Comparison of ENCODE assay signal across 9 cellular contexts in genomic region chr4:110055014-110055768, GRCh38.
A peak's percentile ranks its signal among the peaks of the same experiment; 100 is the strongest.
DNase-seq lines count a peak whose midpoint lies in the region; ATAC-seq and TF ChIP-seq lines count a peak whose summit lies in the region.
"Had no signal": no experiment of that assay in that cellular context is flagged by ENCODE, and none has a peak within 500 bp of the region (broad histone marks: within the 10 kb centered on the region; RNA-seq: fewer than 3 reads in every experiment).

No MANE protein-coding gene starts in this region.

- peaks cover 4% of the 10 kb centered on the region for H3K36me3 Mint-ChIP-seq in chondrocyte (ENCODE audit: low read depth)
- no peaks in the 10 kb centered on the region for H3K36me3 Mint-ChIP-seq in stimulated activated naive B cell treated with anti-CD40 and anti-IgM and Interleukin-4, amounts not matched to agents 10 μg/mL and 1 μg/mL and 100 μg/mL, for 72 hours
- H3K36me3 Mint-ChIP-seq: memory B cell had no signal

- peak; percentile 48 for DNase-seq in ACHN
- no peak for DNase-seq in chondrocyte (ENCODE audit: low spot score)
- no peak for DNase-seq in stimulated activated naive B cell treated with anti-CD40 and anti-IgM and Interleukin-4, amounts not matched to agents 10 μg/mL and 1 μg/mL and 100 μg/mL, for 72 hours
- no peak for DNase-seq in inferior parietal cortex (ENCODE audit: extremely low spot score)
- DNase-seq in OCI-M1 (lab: John Stamatoyannopoulos, UW), result no peak
- no peak for DNase-seq in COLO829 (ENCODE audit: low spot score)

- H3K27me3 Mint-ChIP-seq in chondrocyte (ENCODE audit: low read depth), result no peaks in the 10 kb centered on the region
- H3K27me3 Mint-ChIP-seq in stimulated activated naive B cell treated with anti-CD40 and anti-IgM and Interleukin-4, amounts not matched to agents 10 μg/mL and 1 μg/mL and 100 μg/mL, for 72 hours, result no peaks in the 10 kb centered on the region
- H3K27me3 Mint-ChIP-seq: memory B cell had no signal

- no peak overlapping the region for H3K4me3 Mint-ChIP-seq in chondrocyte (ENCODE audit: unreplicated experiment)
- H3K4me3 Mint-ChIP-seq in stimulated activated naive B cell treated with anti-CD40 and anti-IgM and Interleukin-4, amounts not matched to agents 10 μg/mL and 1 μg/mL and 100 μg/mL, for 72 hours, result no peak overlapping the region
- H3K4me3 Mint-ChIP-seq: memory B cell had no signal

- TF ChIP-seq CTCF in chondrocyte (IDR thresholded peaks at IDR 0.05), result no peak

- no peaks in the 10 kb centered on the region for H3K9me3 Mint-ChIP-seq in chondrocyte (ENCODE audit: low read depth)
- H3K9me3 Mint-ChIP-seq in stimulated activated naive B cell treated with anti-CD40 and anti-IgM and Interleukin-4, amounts not matched to agents 10 μg/mL and 1 μg/mL and 100 μg/mL, for 72 hours, result no peaks in the 10 kb centered on the region
- H3K9me3 Mint-ChIP-seq: memory B cell had no signal

- H3K27ac Mint-ChIP-seq in chondrocyte (ENCODE audit: unreplicated experiment), result peak overlapping the region; percentile 14
- H3K27ac Mint-ChIP-seq in stimulated activated naive B cell treated with anti-CD40 and anti-IgM and Interleukin-4, amounts not matched to agents 10 μg/mL and 1 μg/mL and 100 μg/mL, for 72 hours, result no peak overlapping the region
- H3K27ac Mint-ChIP-seq: memory B cell had no signal

- ATAC-seq in GM19043 (IDR thresholded peaks at IDR 0.05; ENCODE audit: low read depth, unreplicated experiment) (peak; percentile 71), HG03108 (IDR thresholded peaks at IDR 0.05; ENCODE audit: unreplicated experiment) (peak; percentile 75)
- peak; percentile 34 to 54 for ATAC-seq in stimulated activated naive B cell treated with anti-CD40 and anti-IgM and Interleukin-4, amounts not matched to agents 10 μg/mL and 1 μg/mL and 100 μg/mL, for 72 hours (replicated peaks)

- H3K4me1 Mint-ChIP-seq in chondrocyte (ENCODE audit: low read depth), result peaks cover 24% of the 10 kb centered on the region
- H3K4me1 Mint-ChIP-seq in stimulated activated naive B cell treated with anti-CD40 and anti-IgM and Interleukin-4, amounts not matched to agents 10 μg/mL and 1 μg/mL and 100 μg/mL, for 72 hours, result peaks cover 5 to 11% of the 10 kb centered on the region in 2 donors

- in situ Hi-C loops in ACHN (cut with HindIII; ENCODE audit: low pct_ligation_motif_present, low pct_unique_long_range_greater_than_20kb, low sequenced_read_pairs), result no loop called here
